Comparison of ENCODE assay signal across 24 cellular contexts in genomic region chr3:105377716-105378115, GRCh38.
"Had no signal": no experiment of that assay in that cellular context is flagged by ENCODE, and none has a peak within 500 bp of the region (broad histone marks: within the 10 kb centered on the region; RNA-seq: fewer than 3 reads in every experiment).

No MANE protein-coding gene starts in this region.

- H3K9me3 ChIP-seq: gastrocnemius medialis, left lung, mucosa of descending colon, neutrophil, right lobe of liver, stomach, thyroid gland, vagina had no signal

- H3K36me3 ChIP-seq: gastrocnemius medialis, left lung, neutrophil, right lobe of liver, stomach, thyroid gland, vagina had no signal

- H3K9ac ChIP-seq: parathyroid adenoma had no signal

- H3K27ac ChIP-seq: coronary artery, gastrocnemius medialis, left lung, neutrophil, parathyroid adenoma, right lobe of liver, stomach, thyroid gland, vagina had no signal

- H3K4me1 ChIP-seq: gastrocnemius medialis, left lung, right lobe of liver, thyroid gland, vagina had no signal

- H3K4me3 ChIP-seq: coronary artery, gastrocnemius medialis, left lung, mucosa of descending colon, right lobe of liver, stomach, thyroid gland, vagina had no signal

- H2AFZ ChIP-seq: parathyroid adenoma had no signal

- H3K27me3 ChIP-seq: gastrocnemius medialis, left lung, neutrophil, right lobe of liver, stomach, thyroid gland, vagina had no signal

- FAIRE-seq: endometrium had no signal

- DNase-seq: effector memory CD8-positive, alpha-beta T cell; gastrocnemius medialis; head of caudate nucleus; left cardiac atrium; left lung; mesenchymal stem cell; mucosa of descending colon; naive B cell; right lobe of liver; small intestine; stimulated activated CD4-positive, alpha-beta T cell treated with anti-CD3 and anti-CD28 coated beads, Interleukin-12 subunit alpha, Interleukin-12 subunit beta, amount 100 ng/mL, for 4 hours; stimulated activated CD4-positive, alpha-beta T cell treated with anti-CD3 and anti-CD28 coated beads, Interleukin-1b, Interleukin-23, amount 100 ng/mL, for 48 hours; stimulated activated CD4-positive, alpha-beta T cell treated with anti-CD3 and anti-CD28 coated beads, Interleukin-4, amount 100 ng/mL, for 1 hour; stimulated activated naive CD4-positive, alpha-beta T cell treated with Interleukin-2 at 50 U/mL for 16 hours; stomach; thyroid gland; trophoblast cell had no signal

- ATAC-seq: effector memory CD8-positive, alpha-beta T cell; gastrocnemius medialis; left cardiac atrium; left lung; mucosa of descending colon; natural killer cell treated with Interleukin-12 subunit alpha and Interleukin-12 subunit beta and Interleukin-15 and Interleukin-18, amount 100 ng/mL, for 72 hours; right lobe of liver; stimulated activated effector memory CD8-positive, alpha-beta T cell treated with anti-CD3 and anti-CD28 coated beads, Interleukin-12 subunit alpha, Interleukin-12 subunit beta, amount 100 ng/mL, for 72 hours had no signal
